In the genomic region with DNA sequence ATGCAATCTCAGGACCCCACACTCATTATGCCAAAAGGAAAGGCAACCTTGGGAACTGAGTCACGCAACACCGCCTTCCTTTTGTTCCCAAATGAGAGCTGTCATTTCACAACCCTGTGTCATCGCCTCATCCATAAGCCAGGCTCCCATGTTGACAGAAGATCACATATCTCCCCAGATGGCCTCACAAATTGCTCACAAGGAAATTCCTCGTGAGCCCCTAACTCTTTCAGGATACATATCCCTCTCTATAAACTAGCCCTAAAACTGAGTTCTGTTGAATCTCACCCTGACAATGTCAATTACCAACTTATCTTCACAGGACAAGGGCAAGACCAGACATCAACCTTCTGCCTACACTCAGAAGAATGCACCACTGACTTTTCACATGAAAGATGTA, we compare ENCODE assay signal across 13 cellular contexts.
"Had no signal": no experiment of that assay in that cellular context is flagged by ENCODE, and none has a peak within 500 bp of the region (broad histone marks: within the 10 kb centered on the region; RNA-seq: fewer than 3 reads in every experiment).

No MANE protein-coding gene starts in this region.

- H3K4me1 Mint-ChIP-seq: stimulated activated memory B cell treated with anti-CD40 and anti-IgM and Interleukin-4, amounts not matched to agents 10 μg/mL and 1 μg/mL and 100 μg/mL, for 72 hours had no signal

- H3K36me3 Mint-ChIP-seq: activated naive CD8-positive, alpha-beta T cell; stimulated activated memory B cell treated with anti-CD40 and anti-IgM and Interleukin-4, amounts not matched to agents 10 μg/mL and 1 μg/mL and 100 μg/mL, for 72 hours had no signal

- H3K36me3 ChIP-seq: spleen, transverse colon had no signal

- H3K4me1 ChIP-seq: spleen, transverse colon had no signal

- H3K9me3 Mint-ChIP-seq: activated T-cell treated with anti-CD3 and anti-CD28 coated beads, Interleukin-2, amount 50 U/mL, for 4 hours; dendritic cell treated with granulocyte-macrophage colony-stimulating factor and Interleukin-4, amounts not matched to agents 40 ng/mL and 50 ng/mL, for 4 days; stimulated activated memory B cell treated with anti-CD40 and anti-IgM and Interleukin-4, amounts not matched to agents 10 μg/mL and 1 μg/mL and 100 μg/mL, for 72 hours had no signal

- H3K27me3 ChIP-seq: transverse colon had no signal

- H3K27me3 Mint-ChIP-seq: dendritic cell treated with granulocyte-macrophage colony-stimulating factor and Interleukin-4, amounts not matched to agents 40 ng/mL and 50 ng/mL, for 4 days had no signal

- H3K4me3 Mint-ChIP-seq: activated naive CD8-positive, alpha-beta T cell; activated T-cell treated with anti-CD3 and anti-CD28 coated beads, Interleukin-2, amount 50 U/mL, for 4 hours; brain; dendritic cell treated with granulocyte-macrophage colony-stimulating factor and Interleukin-4, amounts not matched to agents 40 ng/mL and 50 ng/mL, for 4 days; stimulated activated memory B cell treated with anti-CD40 and anti-IgM and Interleukin-4, amounts not matched to agents 10 μg/mL and 1 μg/mL and 100 μg/mL, for 72 hours had no signal

- H3K4me3 ChIP-seq: spleen, transverse colon had no signal

- DNase-seq: activated CD4-positive, alpha-beta T cell treated with anti-CD3 and anti-CD28 coated beads, Interleukin-2, amount 50 U/mL, for 4 hours; activated effector memory CD4-positive, alpha-beta T cell treated with anti-CD3 and anti-CD28 coated beads, Interleukin-2, amount 50 U/mL, for 16 hours; activated T-cell treated with anti-CD3 and anti-CD28 coated beads, Interleukin-2, amount 50 U/mL, for 4 hours; amygdala; erythroblast; right cardiac atrium; spleen; stimulated activated CD4-positive, alpha-beta T cell treated with anti-CD3 and anti-CD28 coated beads, Interleukin-1b, Interleukin-23, amount 100 ng/mL, for 48 hours; transverse colon had no signal

- H3K9me3 ChIP-seq: transverse colon had no signal

- H3K27ac ChIP-seq: spleen, transverse colon had no signal

- H3K27ac Mint-ChIP-seq: activated naive CD8-positive, alpha-beta T cell; dendritic cell treated with granulocyte-macrophage colony-stimulating factor and Interleukin-4, amounts not matched to agents 40 ng/mL and 50 ng/mL, for 4 days; stimulated activated memory B cell treated with anti-CD40 and anti-IgM and Interleukin-4, amounts not matched to agents 10 μg/mL and 1 μg/mL and 100 μg/mL, for 72 hours had no signal
